Comparison of ENCODE assay signal across 8 cellular contexts in genomic region chr3:4826237-4827100, GRCh38.
DNase-seq lines count a peak whose midpoint lies in the region; ATAC-seq and TF ChIP-seq lines count a peak whose summit lies in the region.

No MANE protein-coding gene starts in this region.

- no peaks in the 10 kb centered on the region for H3K9me3 ChIP-seq in CD4-positive, alpha-beta T cell (ENCODE audit: control insufficient read depth, low read length)

- H3K27me3 ChIP-seq in CD4-positive, alpha-beta T cell (ENCODE audit: control insufficient read depth, insufficient read depth, low read length): no peaks in the 10 kb centered on the region

- no peaks in the 10 kb centered on the region for H3K27me3 Mint-ChIP-seq in CD4-positive, alpha-beta T cell
- no peaks in the 10 kb centered on the region for H3K27me3 Mint-ChIP-seq in activated CD8-positive, alpha-beta T cell treated with anti-CD3 and anti-CD28 coated beads, Interleukin-2, amount 10 ng/mL, durations not matched to agents 7 days and 5 days (ENCODE audit: low read depth)

- H3K4me3 Mint-ChIP-seq in CD4-positive, alpha-beta T cell: peak overlapping the region; percentile 82
- H3K4me3 Mint-ChIP-seq in activated CD8-positive, alpha-beta T cell treated with anti-CD3 and anti-CD28 coated beads, Interleukin-2, amount 10 ng/mL, durations not matched to agents 7 days and 5 days: peak overlapping the region; percentile 78

- H3K27ac Mint-ChIP-seq in CD4-positive, alpha-beta T cell: peak overlapping the region; percentile 92
- peak overlapping the region; percentile 86 for H3K27ac Mint-ChIP-seq in activated CD8-positive, alpha-beta T cell treated with anti-CD3 and anti-CD28 coated beads, Interleukin-2, amount 10 ng/mL, durations not matched to agents 7 days and 5 days

- TF ChIP-seq CTCF in CD4-positive, alpha-beta T cell (IDR thresholded peaks at IDR 0.05): no peak

- H3K36me3 Mint-ChIP-seq in CD4-positive, alpha-beta T cell (ENCODE audit: low read depth): peaks cover 24% of the 10 kb centered on the region
- H3K36me3 Mint-ChIP-seq in activated CD8-positive, alpha-beta T cell treated with anti-CD3 and anti-CD28 coated beads, Interleukin-2, amount 10 ng/mL, durations not matched to agents 7 days and 5 days (ENCODE audit: low read depth): peaks cover 86% of the 10 kb centered on the region

- H3K9me3 Mint-ChIP-seq in CD4-positive, alpha-beta T cell: no peaks in the 10 kb centered on the region
- peaks cover 12% of the 10 kb centered on the region for H3K9me3 Mint-ChIP-seq in activated CD8-positive, alpha-beta T cell treated with anti-CD3 and anti-CD28 coated beads, Interleukin-2, amount 10 ng/mL, durations not matched to agents 7 days and 5 days (ENCODE audit: insufficient read depth)

- DNase-seq in CD4-positive, alpha-beta T cell: no peak
- no peak for DNase-seq in activated CD8-positive, alpha-beta T cell treated with anti-CD3 and anti-CD28 coated beads, Interleukin-2, amount 10 ng/mL, durations not matched to agents 7 days and 5 days
- DNase-seq in cardiac septum (ENCODE audit: low spot score) (peak; percentile 93), putamen (ENCODE audit: low spot score) (peak; percentile 27), NCI-H2196 treated with DMSO at 0.1 percent for 48 hours (lab: John Stamatoyannopoulos, UW; ENCODE audit: unreplicated experiment) (no peak), activated gamma-delta T cell (lab: John Stamatoyannopoulos, UW) (no peak), NCI-H2081 treated with DMSO at 0.1 percent for 48 hours (lab: John Stamatoyannopoulos, UW) (no peak)

- no peak for ATAC-seq in CD4-positive, alpha-beta T cell (ENCODE audit: poor library complexity)
- no peak for ATAC-seq in activated CD8-positive, alpha-beta T cell treated with anti-CD3 and anti-CD28 coated beads, Interleukin-2, amount 10 ng/mL, durations not matched to agents 7 days and 5 days
- ATAC-seq in GM18858 (IDR thresholded peaks at IDR 0.05; ENCODE audit: unreplicated experiment): no peak

- peaks cover 95% of the 10 kb centered on the region for H3K4me1 Mint-ChIP-seq in CD4-positive, alpha-beta T cell (ENCODE audit: low read depth)
- peaks cover 94% of the 10 kb centered on the region for H3K4me1 Mint-ChIP-seq in activated CD8-positive, alpha-beta T cell treated with anti-CD3 and anti-CD28 coated beads, Interleukin-2, amount 10 ng/mL, durations not matched to agents 7 days and 5 days (ENCODE audit: low read depth)

- intact Hi-C loops in CD4-positive, alpha-beta T cell (cut with DNase I, micrococcal nuclease): loop anchor here in 1 of 2 experiments (10.0 kb wide), 1 partner anchor 112 kb away; no protein-coding TSS in a partner anchor
- intact Hi-C loops in cardiac septum (cut with DNase I): loop anchor here (1.0 to 5.0 kb wide), 4 partner anchors 84 to 231 kb away; no protein-coding TSS in a partner anchor

- POLR2A ChIA-PET in CD4-positive, alpha-beta T cell (lab: Charles Lee): interaction anchor here (0.6 to 3.6 kb wide), 6 partner anchors 8 to 154 kb away, joined by 3 to 21 read pairs (median 6); partner anchors contain the start of gene BHLHE40
- POLR2A ChIA-PET in activated CD8-positive, alpha-beta T cell treated with anti-CD3 and anti-CD28 coated beads, Interleukin-2, amount 10 ng/mL, durations not matched to agents 7 days and 5 days (lab: Charles Lee): interaction anchor here (0.7 to 21.8 kb wide), 8 partner anchors 9 to 184 kb away, joined by 3 to 737 read pairs (median 4); partner anchors contain the start of gene BHLHE40

- CTCF ChIA-PET in CD4-positive, alpha-beta T cell (lab: Charles Lee): interaction anchor here (1.1 kb wide), 1 partner anchor 49 kb away, joined by 3 read pairs; no protein-coding TSS in a partner anchor
- CTCF ChIA-PET in activated CD8-positive, alpha-beta T cell treated with anti-CD3 and anti-CD28 coated beads, Interleukin-2, amount 10 ng/mL, durations not matched to agents 7 days and 5 days (lab: Charles Lee): interaction anchor here (1.0 to 17.3 kb wide), 9 partner anchors 11 to 192 kb away, joined by 3 to 272 read pairs (median 4); partner anchors contain the start of gene BHLHE40

- no peak overlapping the region for H3K27ac ChIP-seq in CD4-positive, alpha-beta T cell (ENCODE audit: low read depth, low read length)

Comparison
In these comparisons a context has a peak if more than half of its experiments do, and no peak if none do; other contexts are left out.
1. DNase-seq: peak in cardiac septum (single experiment) and putamen (single experiment); none in CD4-positive, alpha-beta T cell (0 of 10), activated CD8-positive, alpha-beta T cell treated with anti-CD3 and anti-CD28 coated beads, Interleukin-2, amount 10 ng/mL, durations not matched to agents 7 days and 5 days (single experiment), NCI-H2196 treated with DMSO at 0.1 percent for 48 hours (single experiment), activated gamma-delta T cell (single experiment) and NCI-H2081 treated with DMSO at 0.1 percent for 48 hours (single experiment).